ENCODE assay signal across 11 cellular contexts in the genomic region with DNA sequence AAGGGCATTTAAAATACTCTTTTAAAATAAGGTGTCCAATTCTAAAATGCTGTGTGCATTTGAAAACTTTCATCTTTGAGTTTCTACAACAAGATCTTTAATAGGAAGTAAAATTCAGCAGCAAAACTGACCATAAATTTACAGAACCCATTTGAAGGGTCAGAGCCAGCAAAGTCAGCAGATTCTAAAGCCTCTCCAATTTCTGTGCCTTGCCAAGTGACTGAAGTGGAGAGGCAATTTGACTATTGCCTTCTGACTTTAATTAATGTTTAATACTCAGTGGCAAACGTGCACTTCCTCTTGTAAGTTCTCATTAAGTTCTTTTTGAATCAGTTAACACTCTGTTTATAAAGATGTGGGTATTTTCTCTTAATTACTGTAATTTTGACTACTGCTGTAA.
"Had no signal": no experiment of that assay in that cellular context is flagged by ENCODE, and none has a peak within 500 bp of the region (broad histone marks: within the 10 kb centered on the region; RNA-seq: fewer than 3 reads in every experiment).

No MANE protein-coding gene starts in this region.

- DNase-seq: activated CD4-positive, alpha-beta T cell treated with anti-CD3 and anti-CD28 coated beads for 4 hours; activated naive CD4-positive, alpha-beta T cell treated with anti-CD3 and anti-CD28 coated beads, Interleukin-2, amount 10 ng/mL, durations not matched to agents 7 days and 5 days; glutamatergic neuron; mucosa of descending colon; natural killer cell; occipital lobe; sigmoid colon; stimulated activated CD4-positive, alpha-beta T cell treated with anti-CD3 and anti-CD28 coated beads, Interleukin-2, amount 100 ng/mL, for 24 hours; stimulated activated naive B cell treated with anti-CD40 and anti-IgM and Interleukin-4, amounts not matched to agents 10 μg/mL and 1 μg/mL and 100 μg/mL, for 72 hours; trophoblast cell had no signal

- ATAC-seq: activated T-helper 17 cell treated with anti-CD3 and anti-CD28 coated beads, Interleukin-2, amount 50 U/mL, for 72 hours; mucosa of descending colon; natural killer cell; stimulated activated naive B cell treated with anti-CD40 and anti-IgM and Interleukin-4, amounts not matched to agents 10 μg/mL and 1 μg/mL and 100 μg/mL, for 72 hours had no signal
